In genomic region chr14:30587141-30587540, GRCh38 we compare ENCODE assay signal across 1 cellular context.
TF ChIP-seq lines count a peak whose summit lies in the region.

No MANE protein-coding gene starts in this region.

TF ChIP-seq in GM12878, 131 proteins besides CTCF, POLR2A, EP300 and RAD21:
- TF ChIP-seq JUNB (IDR thresholded peaks at IDR 0.05): peak; percentile 31; the same call in 1 of the 2 replicates
- TF ChIP-seq EGR1 (IDR thresholded peaks at IDR 0.05; ENCODE audit: borderline replicate concordance in 1 of 2, low read depth in 2 of 2, low read length in 2 of 2): no peak
- no peak for TF ChIP-seq TCF12 (IDR thresholded peaks at IDR 0.05; ENCODE audit: low read depth, low read length)
- 0 out of 2 replicates have a peak, but pooled peaks have one; percentile 32 for TF ChIP-seq NFIC (IDR thresholded peaks at IDR 0.05; ENCODE audit: low read depth, low read length)
